ENCODE assay signal across 1 cellular context in genomic region chr1:25054526-25054925, GRCh38.
TF ChIP-seq lines count a peak whose summit lies in the region.

No MANE protein-coding gene starts in this region.

TF ChIP-seq in H1, 55 proteins besides CTCF, POLR2A, EP300 and RAD21:
- TF ChIP-seq, protein P1, sequence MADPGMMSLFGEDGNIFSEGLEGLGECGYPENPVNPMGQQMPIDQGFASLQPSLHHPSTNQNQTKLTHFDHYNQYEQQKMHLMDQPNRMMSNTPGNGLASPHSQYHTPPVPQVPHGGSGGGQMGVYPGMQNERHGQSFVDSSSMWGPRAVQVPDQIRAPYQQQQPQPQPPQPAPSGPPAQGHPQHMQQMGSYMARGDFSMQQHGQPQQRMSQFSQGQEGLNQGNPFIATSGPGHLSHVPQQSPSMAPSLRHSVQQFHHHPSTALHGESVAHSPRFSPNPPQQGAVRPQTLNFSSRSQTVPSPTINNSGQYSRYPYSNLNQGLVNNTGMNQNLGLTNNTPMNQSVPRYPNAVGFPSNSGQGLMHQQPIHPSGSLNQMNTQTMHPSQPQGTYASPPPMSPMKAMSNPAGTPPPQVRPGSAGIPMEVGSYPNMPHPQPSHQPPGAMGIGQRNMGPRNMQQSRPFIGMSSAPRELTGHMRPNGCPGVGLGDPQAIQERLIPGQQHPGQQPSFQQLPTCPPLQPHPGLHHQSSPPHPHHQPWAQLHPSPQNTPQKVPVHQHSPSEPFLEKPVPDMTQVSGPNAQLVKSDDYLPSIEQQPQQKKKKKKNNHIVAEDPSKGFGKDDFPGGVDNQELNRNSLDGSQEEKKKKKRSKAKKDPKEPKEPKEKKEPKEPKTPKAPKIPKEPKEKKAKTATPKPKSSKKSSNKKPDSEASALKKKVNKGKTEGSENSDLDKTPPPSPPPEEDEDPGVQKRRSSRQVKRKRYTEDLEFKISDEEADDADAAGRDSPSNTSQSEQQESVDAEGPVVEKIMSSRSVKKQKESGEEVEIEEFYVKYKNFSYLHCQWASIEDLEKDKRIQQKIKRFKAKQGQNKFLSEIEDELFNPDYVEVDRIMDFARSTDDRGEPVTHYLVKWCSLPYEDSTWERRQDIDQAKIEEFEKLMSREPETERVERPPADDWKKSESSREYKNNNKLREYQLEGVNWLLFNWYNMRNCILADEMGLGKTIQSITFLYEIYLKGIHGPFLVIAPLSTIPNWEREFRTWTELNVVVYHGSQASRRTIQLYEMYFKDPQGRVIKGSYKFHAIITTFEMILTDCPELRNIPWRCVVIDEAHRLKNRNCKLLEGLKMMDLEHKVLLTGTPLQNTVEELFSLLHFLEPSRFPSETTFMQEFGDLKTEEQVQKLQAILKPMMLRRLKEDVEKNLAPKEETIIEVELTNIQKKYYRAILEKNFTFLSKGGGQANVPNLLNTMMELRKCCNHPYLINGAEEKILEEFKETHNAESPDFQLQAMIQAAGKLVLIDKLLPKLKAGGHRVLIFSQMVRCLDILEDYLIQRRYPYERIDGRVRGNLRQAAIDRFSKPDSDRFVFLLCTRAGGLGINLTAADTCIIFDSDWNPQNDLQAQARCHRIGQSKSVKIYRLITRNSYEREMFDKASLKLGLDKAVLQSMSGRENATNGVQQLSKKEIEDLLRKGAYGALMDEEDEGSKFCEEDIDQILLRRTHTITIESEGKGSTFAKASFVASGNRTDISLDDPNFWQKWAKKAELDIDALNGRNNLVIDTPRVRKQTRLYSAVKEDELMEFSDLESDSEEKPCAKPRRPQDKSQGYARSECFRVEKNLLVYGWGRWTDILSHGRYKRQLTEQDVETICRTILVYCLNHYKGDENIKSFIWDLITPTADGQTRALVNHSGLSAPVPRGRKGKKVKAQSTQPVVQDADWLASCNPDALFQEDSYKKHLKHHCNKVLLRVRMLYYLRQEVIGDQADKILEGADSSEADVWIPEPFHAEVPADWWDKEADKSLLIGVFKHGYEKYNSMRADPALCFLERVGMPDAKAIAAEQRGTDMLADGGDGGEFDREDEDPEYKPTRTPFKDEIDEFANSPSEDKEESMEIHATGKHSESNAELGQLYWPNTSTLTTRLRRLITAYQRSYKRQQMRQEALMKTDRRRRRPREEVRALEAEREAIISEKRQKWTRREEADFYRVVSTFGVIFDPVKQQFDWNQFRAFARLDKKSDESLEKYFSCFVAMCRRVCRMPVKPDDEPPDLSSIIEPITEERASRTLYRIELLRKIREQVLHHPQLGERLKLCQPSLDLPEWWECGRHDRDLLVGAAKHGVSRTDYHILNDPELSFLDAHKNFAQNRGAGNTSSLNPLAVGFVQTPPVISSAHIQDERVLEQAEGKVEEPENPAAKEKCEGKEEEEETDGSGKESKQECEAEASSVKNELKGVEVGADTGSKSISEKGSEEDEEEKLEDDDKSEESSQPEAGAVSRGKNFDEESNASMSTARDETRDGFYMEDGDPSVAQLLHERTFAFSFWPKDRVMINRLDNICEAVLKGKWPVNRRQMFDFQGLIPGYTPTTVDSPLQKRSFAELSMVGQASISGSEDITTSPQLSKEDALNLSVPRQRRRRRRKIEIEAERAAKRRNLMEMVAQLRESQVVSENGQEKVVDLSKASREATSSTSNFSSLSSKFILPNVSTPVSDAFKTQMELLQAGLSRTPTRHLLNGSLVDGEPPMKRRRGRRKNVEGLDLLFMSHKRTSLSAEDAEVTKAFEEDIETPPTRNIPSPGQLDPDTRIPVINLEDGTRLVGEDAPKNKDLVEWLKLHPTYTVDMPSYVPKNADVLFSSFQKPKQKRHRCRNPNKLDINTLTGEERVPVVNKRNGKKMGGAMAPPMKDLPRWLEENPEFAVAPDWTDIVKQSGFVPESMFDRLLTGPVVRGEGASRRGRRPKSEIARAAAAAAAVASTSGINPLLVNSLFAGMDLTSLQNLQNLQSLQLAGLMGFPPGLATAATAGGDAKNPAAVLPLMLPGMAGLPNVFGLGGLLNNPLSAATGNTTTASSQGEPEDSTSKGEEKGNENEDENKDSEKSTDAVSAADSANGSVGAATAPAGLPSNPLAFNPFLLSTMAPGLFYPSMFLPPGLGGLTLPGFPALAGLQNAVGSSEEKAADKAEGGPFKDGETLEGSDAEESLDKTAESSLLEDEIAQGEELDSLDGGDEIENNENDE (IDR thresholded peaks at IDR 0.05; ENCODE audit: insufficient replicate concordance, low read length): no peak
- TF ChIP-seq RNF2 (IDR thresholded peaks at IDR 0.05; ENCODE audit: borderline replicate concordance, low read depth, low read length, missing control alignments, poor library complexity, severe bottlenecking): no peak
- TF ChIP-seq SUZ12 (IDR thresholded peaks at IDR 0.05; ENCODE audit: low read length): no peak
- no peak for TF ChIP-seq SAP30 (IDR thresholded peaks at IDR 0.05; ENCODE audit: insufficient read depth, insufficient replicate concordance, low read length)
